ENCODE assay signal across 33 cellular contexts in the genomic region with DNA sequence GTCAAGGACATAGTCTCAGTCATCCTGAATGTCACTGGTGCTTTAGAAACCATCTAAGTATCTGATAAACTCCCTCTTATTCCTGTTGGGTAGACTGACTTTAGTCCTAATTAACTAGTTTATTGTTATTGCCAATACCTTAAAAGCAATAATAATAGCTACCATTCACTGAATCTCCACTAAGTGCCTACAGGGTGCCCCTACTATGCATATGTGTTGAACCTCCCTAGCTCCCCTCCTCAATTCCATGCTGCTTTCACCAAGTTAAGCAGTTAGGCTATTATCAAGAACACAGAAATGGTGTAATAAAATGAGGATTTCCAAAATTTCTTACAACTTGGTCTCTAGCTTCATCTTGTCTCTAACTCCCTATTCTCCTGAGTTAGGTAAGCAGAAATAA.
"Had no signal": no experiment of that assay in that cellular context is flagged by ENCODE, and none has a peak within 500 bp of the region (broad histone marks: within the 10 kb centered on the region; RNA-seq: fewer than 3 reads in every experiment).

No MANE protein-coding gene starts in this region.

- H3K4me1 ChIP-seq: adrenal gland, body of pancreas, breast epithelium had no signal

- H3K9me3 ChIP-seq: adrenal gland, body of pancreas, breast epithelium had no signal

- DNase-seq: activated CD4-positive, alpha-beta memory T cell treated with anti-CD3 and anti-CD28 coated beads, Interleukin-2, amount 10 ng/mL, durations not matched to agents 7 days and 5 days; activated CD4-positive, alpha-beta T cell treated with anti-CD3 and anti-CD28 coated beads for 1 hour; activated CD4-positive, alpha-beta T cell treated with anti-CD3 and anti-CD28 coated beads for 36 hours; activated CD4-positive, alpha-beta T cell treated with anti-CD3 and anti-CD28 coated beads for 48 hours; activated CD4-positive, alpha-beta T cell treated with anti-CD3 and anti-CD28 coated beads, Interleukin-2, amount 10 ng/mL, durations not matched to agents 7 days and 5 days; activated CD4-positive, alpha-beta T cell treated with anti-CD3 and anti-CD28 coated beads, Interleukin-2, amount 50 U/mL, for 48 hours; activated CD4-positive, CD25-positive, alpha-beta regulatory T cell; activated CD8-positive, alpha-beta memory T cell treated with anti-CD3 and anti-CD28 coated beads for 24 hours; activated CD8-positive, alpha-beta memory T cell treated with anti-CD3 and anti-CD28 coated beads, Interleukin-2, amount 10 ng/mL, durations not matched to agents 7 days and 5 days; activated CD8-positive, alpha-beta memory T cell treated with anti-CD3 and anti-CD28 coated beads, Interleukin-2, amount 50 U/mL, for 48 hours; activated CD8-positive, alpha-beta T cell treated with anti-CD3 and anti-CD28 coated beads, Interleukin-2, amount 10 ng/mL, durations not matched to agents 7 days and 5 days; activated effector memory CD4-positive, alpha-beta T cell treated with Interleukin-2 at 50 U/mL for 16 hours; activated gamma-delta T cell; activated naive CD4-positive, alpha-beta T cell treated with anti-CD3 and anti-CD28 coated beads, Interleukin-2, amount 10 ng/mL, durations not matched to agents 7 days and 5 days; activated naive CD4-positive, alpha-beta T cell treated with Interleukin-2 at 50 U/mL for 16 hours; activated naive CD8-positive, alpha-beta T cell treated with anti-CD3 and anti-CD28 coated beads for 36 hours; activated T-cell treated with anti-CD3 and anti-CD28 coated beads, Interleukin-2, amount 50 U/mL, for 24 hours; activated T-cell treated with anti-CD3 and anti-CD28 coated beads, Interleukin-2, amount 50 U/mL, for 48 hours; adrenal gland; amniotic stem cell; aorta; body of pancreas; brain microvascular endothelial cell; central memory CD4-positive, alpha-beta T cell; T-cell; T-helper 17 cell had no signal

- H3K27me3 ChIP-seq: adrenal gland, body of pancreas, brain microvascular endothelial cell, breast epithelium had no signal

- H3K4me1 Mint-ChIP-seq: activated naive CD4-positive, alpha-beta T cell treated with anti-CD3 and anti-CD28 coated beads, Interleukin-2, amount 10 ng/mL, durations not matched to agents 7 days and 5 days; activated naive CD8-positive, alpha-beta T cell treated with anti-CD3 and anti-CD28 coated beads for 36 hours; T-cell had no signal

- FAIRE-seq: astrocyte, TTC549 had no signal

- H3K9me3 Mint-ChIP-seq: activated CD4-positive, alpha-beta memory T cell treated with anti-CD3 and anti-CD28 coated beads, Interleukin-2, amount 10 ng/mL, durations not matched to agents 7 days and 5 days; activated CD4-positive, alpha-beta T cell treated with anti-CD3 and anti-CD28 coated beads, Interleukin-2, amount 10 ng/mL, durations not matched to agents 7 days and 5 days; activated naive CD4-positive, alpha-beta T cell treated with anti-CD3 and anti-CD28 coated beads, Interleukin-2, amount 10 ng/mL, durations not matched to agents 7 days and 5 days; activated naive CD4-positive, alpha-beta T cell treated with anti-CD3 and anti-CD28 coated beads, Interleukin-2, amount 50 U/mL, for 72 hours; activated naive CD8-positive, alpha-beta T cell treated with anti-CD3 and anti-CD28 coated beads for 36 hours; activated T-cell treated with anti-CD3 and anti-CD28 coated beads, Interleukin-2, amount 50 U/mL, for 24 hours; activated T-helper 2 cell treated with anti-CD3 and anti-CD28 coated beads, Interferon-gamma antibody, Interleukin-2, Interleukin-4, amounts not matched to agents 10 μg/mL and 5 μg/mL and 100 μg/mL, durations not matched to agents 14 hours and 24 hours and 36 hours; T-cell had no signal

- H3K36me3 ChIP-seq: adrenal gland, brain microvascular endothelial cell, breast epithelium had no signal

- H3K4me3 ChIP-seq: adrenal gland, body of pancreas, breast epithelium had no signal

- H3K27ac ChIP-seq: adrenal gland, body of pancreas, brain microvascular endothelial cell, breast epithelium, VCaP had no signal

- H3K27ac Mint-ChIP-seq: activated CD4-positive, alpha-beta memory T cell treated with anti-CD3 and anti-CD28 coated beads, Interleukin-2, amount 10 ng/mL, durations not matched to agents 7 days and 5 days; activated CD4-positive, alpha-beta T cell treated with anti-CD3 and anti-CD28 coated beads for 36 hours; activated CD4-positive, alpha-beta T cell treated with anti-CD3 and anti-CD28 coated beads, Interleukin-2, amount 10 ng/mL, durations not matched to agents 7 days and 5 days; activated CD8-positive, alpha-beta memory T cell treated with anti-CD3 and anti-CD28 coated beads, Interleukin-2, amount 10 ng/mL, durations not matched to agents 7 days and 5 days; activated CD8-positive, alpha-beta T cell treated with anti-CD3 and anti-CD28 coated beads, Interleukin-2, amount 10 ng/mL, durations not matched to agents 7 days and 5 days; activated naive CD4-positive, alpha-beta T cell treated with anti-CD3 and anti-CD28 coated beads, Interleukin-2, amount 10 ng/mL, durations not matched to agents 7 days and 5 days; activated naive CD8-positive, alpha-beta T cell treated with anti-CD3 and anti-CD28 coated beads for 36 hours; activated T-cell treated with anti-CD3 and anti-CD28 coated beads, Interleukin-2, amount 50 U/mL, for 24 hours; activated T-helper 2 cell treated with anti-CD3 and anti-CD28 coated beads, Interferon-gamma antibody, Interleukin-2, Interleukin-4, amounts not matched to agents 10 μg/mL and 5 μg/mL and 100 μg/mL, durations not matched to agents 14 hours and 24 hours and 36 hours; T-cell; T-helper 17 cell had no signal

- ATAC-seq: activated CD4-positive, alpha-beta T cell treated with anti-CD3 and anti-CD28 coated beads for 36 hours; activated CD4-positive, CD25-positive, alpha-beta regulatory T cell treated with anti-CD3 and anti-CD28 coated beads, Interleukin-2, amount 50 U/mL, for 24 hours; activated CD8-positive, alpha-beta memory T cell treated with anti-CD3 and anti-CD28 coated beads, Interleukin-2, amount 10 ng/mL, durations not matched to agents 7 days and 5 days; activated CD8-positive, alpha-beta T cell treated with anti-CD3 and anti-CD28 coated beads, Interleukin-2, amount 10 ng/mL, durations not matched to agents 7 days and 5 days; activated naive CD4-positive, alpha-beta T cell treated with anti-CD3 and anti-CD28 coated beads, Interleukin-2, amount 50 U/mL, for 72 hours; body of pancreas; T-cell; T-helper 17 cell had no signal

- H3K27me3 Mint-ChIP-seq: activated CD4-positive, alpha-beta memory T cell treated with anti-CD3 and anti-CD28 coated beads, Interleukin-2, amount 10 ng/mL, durations not matched to agents 7 days and 5 days; activated CD4-positive, alpha-beta T cell treated with anti-CD3 and anti-CD28 coated beads for 36 hours; activated CD4-positive, alpha-beta T cell treated with anti-CD3 and anti-CD28 coated beads, Interleukin-2, amount 10 ng/mL, durations not matched to agents 7 days and 5 days; activated naive CD8-positive, alpha-beta T cell treated with anti-CD3 and anti-CD28 coated beads for 36 hours; activated T-cell treated with anti-CD3 and anti-CD28 coated beads, Interleukin-2, amount 50 U/mL, for 24 hours; T-cell; T-helper 17 cell had no signal

- H3K4me3 Mint-ChIP-seq: activated CD4-positive, alpha-beta memory T cell treated with anti-CD3 and anti-CD28 coated beads, Interleukin-2, amount 10 ng/mL, durations not matched to agents 7 days and 5 days; activated CD4-positive, alpha-beta T cell treated with anti-CD3 and anti-CD28 coated beads for 36 hours; activated CD4-positive, alpha-beta T cell treated with anti-CD3 and anti-CD28 coated beads, Interleukin-2, amount 10 ng/mL, durations not matched to agents 7 days and 5 days; activated CD8-positive, alpha-beta memory T cell treated with anti-CD3 and anti-CD28 coated beads, Interleukin-2, amount 10 ng/mL, durations not matched to agents 7 days and 5 days; activated CD8-positive, alpha-beta T cell treated with anti-CD3 and anti-CD28 coated beads, Interleukin-2, amount 10 ng/mL, durations not matched to agents 7 days and 5 days; activated naive CD4-positive, alpha-beta T cell treated with anti-CD3 and anti-CD28 coated beads, Interleukin-2, amount 10 ng/mL, durations not matched to agents 7 days and 5 days; activated naive CD8-positive, alpha-beta T cell treated with anti-CD3 and anti-CD28 coated beads for 36 hours; activated T-cell treated with anti-CD3 and anti-CD28 coated beads, Interleukin-2, amount 50 U/mL, for 24 hours; T-cell; T-helper 17 cell had no signal

- H3K36me3 Mint-ChIP-seq: activated CD8-positive, alpha-beta memory T cell treated with anti-CD3 and anti-CD28 coated beads, Interleukin-2, amount 10 ng/mL, durations not matched to agents 7 days and 5 days; activated naive CD4-positive, alpha-beta T cell treated with anti-CD3 and anti-CD28 coated beads, Interleukin-2, amount 10 ng/mL, durations not matched to agents 7 days and 5 days; activated naive CD4-positive, alpha-beta T cell treated with anti-CD3 and anti-CD28 coated beads, Interleukin-2, amount 50 U/mL, for 72 hours; activated naive CD8-positive, alpha-beta T cell treated with anti-CD3 and anti-CD28 coated beads for 36 hours; T-cell had no signal
